In the genomic region with DNA sequence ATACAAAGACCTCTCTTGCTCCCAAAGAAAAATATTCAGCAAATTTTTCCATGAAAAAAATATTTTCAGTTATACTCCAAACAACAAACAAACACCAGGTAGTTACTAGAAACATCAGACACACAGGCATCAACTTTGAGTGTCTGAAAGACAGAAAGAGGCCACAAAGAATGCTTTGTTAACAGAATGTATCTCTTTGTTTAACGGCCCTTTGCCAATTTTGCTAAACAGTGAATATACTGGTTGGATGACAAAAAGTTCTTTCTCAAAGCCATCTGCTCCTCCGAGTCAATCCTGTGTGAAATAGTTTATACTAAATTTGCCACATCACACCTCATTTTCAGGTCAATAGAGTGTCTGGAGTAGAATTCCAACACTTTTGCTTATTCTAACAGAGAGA, we compare ENCODE assay signal across 19 cellular contexts.
"Had no signal": no experiment of that assay in that cellular context is flagged by ENCODE, and none has a peak within 500 bp of the region (broad histone marks: within the 10 kb centered on the region; RNA-seq: fewer than 3 reads in every experiment).

No MANE protein-coding gene starts in this region.

- H3K4me1 ChIP-seq: esophagus squamous epithelium, left lung, stomach, testis, tibial artery had no signal

- DNase-seq: dermis blood vessel endothelial cell; effector memory CD4-positive, alpha-beta T cell; esophagus squamous epithelium; foreskin melanocyte; kidney; left lung; mesendoderm; natural killer cell; occipital lobe; ovary; stimulated activated CD4-positive, alpha-beta T cell treated with anti-CD3 and anti-CD28 coated beads, Interleukin-2, amount 100 ng/mL, for 24 hours; stimulated activated CD4-positive, alpha-beta T cell treated with anti-CD3 and anti-CD28 coated beads, Interleukin-4, amount 100 ng/mL, for 24 hours; stimulated activated naive CD4-positive, alpha-beta T cell treated with Interleukin-2 at 50 U/mL for 16 hours; stomach; testis; tibial artery had no signal

- ATAC-seq: left lung; natural killer cell; sciatic nerve; stimulated activated effector memory CD8-positive, alpha-beta T cell treated with anti-CD3 and anti-CD28 coated beads, Interleukin-12 subunit alpha, Interleukin-12 subunit beta, amount 100 ng/mL, for 72 hours had no signal

- H3K9me3 ChIP-seq: ovary, testis had no signal

- H3K4me3 ChIP-seq: coronary artery, esophagus squamous epithelium, left lung, ovary, stomach, testis, tibial artery had no signal

- H3K36me3 ChIP-seq: esophagus squamous epithelium, left lung, ovary, stomach, tibial artery had no signal

- H3K27ac ChIP-seq: coronary artery, esophagus squamous epithelium, left lung, ovary, stomach, tibial artery had no signal
